In the genomic region with DNA sequence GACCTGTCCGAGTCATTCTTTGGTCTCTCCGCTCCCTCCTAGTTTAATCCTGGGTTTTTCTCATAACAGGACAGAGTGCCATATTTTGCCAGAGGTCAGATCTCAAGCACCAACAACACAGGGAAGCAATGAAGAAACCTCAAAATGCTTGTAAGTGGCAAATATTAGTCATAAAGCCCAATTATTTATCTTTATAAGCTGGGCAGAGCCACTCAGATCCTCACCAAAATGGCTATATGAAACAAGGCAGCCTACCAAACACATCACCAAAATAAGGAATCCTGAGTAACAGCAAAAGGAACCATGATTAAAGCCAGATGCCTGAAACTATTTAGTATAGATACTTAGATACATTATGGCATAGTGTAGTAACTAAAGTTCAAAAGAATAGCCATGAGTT, we compare ENCODE assay signal across 21 cellular contexts. TPM values are rescaled to one million over a fixed set of nuclear protein-coding genes. Genes with fewer than 3 reads are reported as not detected.
DNase-seq lines count a peak whose midpoint lies in the region; ATAC-seq lines count a peak whose summit lies in the region.
"Had no signal": no experiment of that assay in that cellular context is flagged by ENCODE, and none has a peak within 500 bp of the region (broad histone marks: within the 10 kb centered on the region; RNA-seq: fewer than 3 reads in every experiment).

No MANE protein-coding gene starts in this region.

- peaks cover 15% of the 10 kb centered on the region for H3K4me1 ChIP-seq in BLaER1

- no peak overlapping the region for H3K4me3 Mint-ChIP-seq in activated naive CD8-positive, alpha-beta T cell treated with anti-CD3 and anti-CD28 coated beads for 36 hours
- H3K4me3 Mint-ChIP-seq: activated T-helper 1 cell treated with anti-CD3 and anti-CD28 coated beads, Interleukin-12 subunit alpha, Interleukin-12 subunit beta, Interleukin-2, Interleukin-4 antibody, amounts not matched to agents 30 ng/mL and 10 ng/mL and 1 ng/mL, durations not matched to agents 14 hours and 24 hours and 36 hours had no signal

- no peaks in the 10 kb centered on the region for H3K9me3 Mint-ChIP-seq in activated naive CD8-positive, alpha-beta T cell treated with anti-CD3 and anti-CD28 coated beads for 36 hours
- H3K9me3 Mint-ChIP-seq: activated T-helper 1 cell treated with anti-CD3 and anti-CD28 coated beads, Interleukin-12 subunit alpha, Interleukin-12 subunit beta, Interleukin-2, Interleukin-4 antibody, amounts not matched to agents 30 ng/mL and 10 ng/mL and 1 ng/mL, durations not matched to agents 14 hours and 24 hours and 36 hours had no signal

- no peaks in the 10 kb centered on the region for H3K27me3 ChIP-seq in BLaER1
- H3K27me3 ChIP-seq: adrenal gland, BE2C had no signal

- H4K20me1 ChIP-seq in BLaER1: peaks cover 66% of the 10 kb centered on the region

- no peak overlapping the region for H3K4me3 ChIP-seq in BLaER1
- H3K4me3 ChIP-seq: adrenal gland had no signal

- H3K4me2 ChIP-seq in BLaER1: no peak overlapping the region

- H3K9me3 ChIP-seq in BLaER1: no peaks in the 10 kb centered on the region
- H3K9me3 ChIP-seq: adrenal gland, BE2C had no signal

- peak; percentile 49 for DNase-seq in EH (ENCODE audit: low read depth)
- DNase-seq in activated naive CD8-positive, alpha-beta T cell treated with anti-CD3 and anti-CD28 coated beads for 36 hours: no peak
- peak; percentile 1 for DNase-seq in fibroblast of the conjunctiva (ENCODE audit: low read depth)
- no peak for DNase-seq in HK-2 (ENCODE audit: unreplicated experiment)
- no peak for DNase-seq in DMS153 (lab: John Stamatoyannopoulos, UW)
- DNase-seq: activated CD4-positive, alpha-beta T cell treated with anti-CD3 and anti-CD28 coated beads, Interleukin-2, amount 50 U/mL, for 48 hours; adrenal gland; BE2C; dermis blood vessel endothelial cell; GF-D8; H7; mammary epithelial cell; NCI-H1417; NCI-H510A; NK-92 treated with Interleukin-12 subunit alpha and Interleukin-12 subunit beta, amount 100 ng/mL, for 24 hours; stimulated activated CD4-positive, alpha-beta T cell treated with anti-CD3 and anti-CD28 coated beads, Interleukin-4, amount 100 ng/mL, for 4 hours; substantia nigra had no signal

- no peak for ATAC-seq in GM18511 (IDR thresholded peaks at IDR 0.05; ENCODE audit: unreplicated experiment)
- no peak for ATAC-seq in HG02678 (IDR thresholded peaks at IDR 0.05; ENCODE audit: unreplicated experiment)

- peak overlapping the region; percentile 47 for H3K27ac Mint-ChIP-seq in activated naive CD8-positive, alpha-beta T cell treated with anti-CD3 and anti-CD28 coated beads for 36 hours
- H3K27ac Mint-ChIP-seq: activated T-helper 1 cell treated with anti-CD3 and anti-CD28 coated beads, Interleukin-12 subunit alpha, Interleukin-12 subunit beta, Interleukin-2, Interleukin-4 antibody, amounts not matched to agents 30 ng/mL and 10 ng/mL and 1 ng/mL, durations not matched to agents 14 hours and 24 hours and 36 hours had no signal

- no peak overlapping the region for H3K27ac ChIP-seq in BLaER1

- H3K27me3 Mint-ChIP-seq in activated naive CD8-positive, alpha-beta T cell treated with anti-CD3 and anti-CD28 coated beads for 36 hours: no peaks in the 10 kb centered on the region

- H3K36me3 Mint-ChIP-seq in activated naive CD8-positive, alpha-beta T cell treated with anti-CD3 and anti-CD28 coated beads for 36 hours: peaks cover 45% of the 10 kb centered on the region

- peaks cover 53% of the 10 kb centered on the region for H3K4me1 Mint-ChIP-seq in activated naive CD8-positive, alpha-beta T cell treated with anti-CD3 and anti-CD28 coated beads for 36 hours

- peaks cover 52% of the 10 kb centered on the region for H3K36me3 ChIP-seq in BLaER1

- 0 out of 2 replicates have a peak overlapping the region, but pooled peaks have one; percentile 17 for H3K9ac ChIP-seq in BLaER1

RNA-seq across cellular contexts. Expression of gene ECD, which starts 4.7 kb away (rescaled TPM):
- total RNA-seq in activated naive CD8-positive, alpha-beta T cell treated with anti-CD3 and anti-CD28 coated beads for 36 hours: 10 to 100 TPM; 39.2 to 39.8 TPM

RNA-seq across cellular contexts. Expression of gene FAM149B1, which starts 4.8 kb away (rescaled TPM):
- 10 to 100 TPM; 11.1 to 12.6 TPM for total RNA-seq in activated naive CD8-positive, alpha-beta T cell treated with anti-CD3 and anti-CD28 coated beads for 36 hours

RNA-seq across cellular contexts. Expression of gene NUDT13, which starts 52.8 kb away (rescaled TPM):
- total RNA-seq in activated naive CD8-positive, alpha-beta T cell treated with anti-CD3 and anti-CD28 coated beads for 36 hours: 1 to 10 TPM; 1.2 to 1.4 TPM

Comparison
In these comparisons a context has a peak if more than half of its experiments do, and no peak if none do; other contexts are left out.
1. DNase-seq: peak in EH (single experiment) and fibroblast of the conjunctiva (single experiment); none in activated naive CD8-positive, alpha-beta T cell treated with anti-CD3 and anti-CD28 coated beads for 36 hours (single experiment), HK-2 (single experiment) and DMS153 (single experiment).